Comparison of ENCODE assay signal across 1 cellular context in genomic region chr2:168454737-168455691, GRCh38.
TF ChIP-seq lines count a peak whose summit lies in the region.

No MANE protein-coding gene starts in this region.

TF ChIP-seq in SK-N-SH treated with all-trans-retinoic acid at 6 μM for 48 hours, 23 proteins besides CTCF, POLR2A, EP300 and RAD21 (continued from another document):
- TF ChIP-seq CREB5 (CRISPR knock-in tag; IDR thresholded peaks at IDR 0.05; ENCODE audit: low read depth): no peak
- TF ChIP-seq OSR1 (CRISPR knock-in tag; IDR thresholded peaks at IDR 0.05): no peak
- TF ChIP-seq SNAI2 (CRISPR knock-in tag; IDR thresholded peaks at IDR 0.05): no peak
